In the genomic region with DNA sequence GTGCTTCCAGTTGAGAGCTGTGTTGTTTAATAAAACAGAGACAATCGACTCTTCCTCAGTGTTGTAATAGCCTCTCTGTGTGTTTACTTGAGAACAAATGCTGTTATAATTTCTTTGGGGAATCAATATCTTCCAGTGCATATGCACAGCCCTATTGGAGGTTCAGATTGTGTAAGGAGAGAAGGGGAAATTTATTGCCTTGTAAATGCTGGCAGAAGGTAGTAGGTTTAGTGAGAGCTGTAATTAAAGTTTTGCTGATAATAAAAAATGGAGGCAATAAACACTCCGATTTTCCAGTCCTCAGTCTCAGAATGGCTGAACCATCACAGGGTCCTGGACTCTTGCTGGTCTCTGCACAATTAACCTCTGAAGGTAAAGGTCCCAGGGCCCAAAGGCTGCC, we compare ENCODE assay signal across 18 cellular contexts.
"Had no signal": no experiment of that assay in that cellular context is flagged by ENCODE, and none has a peak within 500 bp of the region (broad histone marks: within the 10 kb centered on the region; RNA-seq: fewer than 3 reads in every experiment).

No MANE protein-coding gene starts in this region.

- H3K9me3 ChIP-seq: lower lobe of right lung had no signal

- H3K27ac ChIP-seq: lower lobe of right lung, neural progenitor cell had no signal

- FAIRE-seq: endometrium, kidney had no signal

- H3K36me3 ChIP-seq: lower lobe of right lung, neural progenitor cell had no signal

- H3K4me2 ChIP-seq: neural progenitor cell, smooth muscle cell had no signal

- H3K4me1 ChIP-seq: lower lobe of right lung had no signal

- DNase-seq: activated CD4-positive, alpha-beta memory T cell treated with anti-CD3 and anti-CD28 coated beads, Interleukin-2, amount 10 ng/mL, durations not matched to agents 7 days and 5 days; activated CD4-positive, alpha-beta T cell treated with anti-CD3 and anti-CD28 coated beads, Interleukin-2, amount 10 ng/mL, durations not matched to agents 24 days and 14 days; activated naive CD4-positive, alpha-beta T cell treated with anti-CD3 and anti-CD28 coated beads, Interleukin-2, amount 10 ng/mL, durations not matched to agents 7 days and 5 days; activated naive CD8-positive, alpha-beta T cell treated with anti-CD3 and anti-CD28 coated beads, Interleukin-2, amount 50 U/mL, for 24 hours; activated T-cell treated with anti-CD3 and anti-CD28 coated beads, Interleukin-2, amount 50 U/mL, for 72 hours; effector CD4-positive, alpha-beta T cell; foreskin fibroblast; kidney; lower lobe of right lung; naive thymus-derived CD4-positive, alpha-beta T cell; stimulated activated CD4-positive, alpha-beta T cell treated with anti-CD3 and anti-CD28 coated beads, Interleukin-15, amount 100 ng/mL, for 24 hours; stimulated activated naive B cell treated with anti-CD40 and anti-IgM and Interleukin-4, amounts not matched to agents 10 μg/mL and 1 μg/mL and 100 μg/mL, for 72 hours; trophoblast cell had no signal

- ATAC-seq: activated CD4-positive, CD25-positive, alpha-beta regulatory T cell treated with anti-CD3 and anti-CD28 coated beads, Interleukin-2, amount 50 U/mL, for 24 hours; activated naive CD8-positive, alpha-beta T cell treated with anti-CD3 and anti-CD28 coated beads, Interleukin-2, amount 50 U/mL, for 24 hours; activated T-cell treated with anti-CD3 and anti-CD28 coated beads, Interleukin-2, amount 50 U/mL, for 72 hours; lower lobe of right lung; naive thymus-derived CD4-positive, alpha-beta T cell; sciatic nerve; stimulated activated naive B cell treated with anti-CD40 and anti-IgM and Interleukin-4, amounts not matched to agents 10 μg/mL and 1 μg/mL and 100 μg/mL, for 72 hours had no signal

- H3K9ac ChIP-seq: neural progenitor cell had no signal

- H2AFZ ChIP-seq: neural progenitor cell had no signal

- H3K4me3 ChIP-seq: lower lobe of right lung, neural progenitor cell, smooth muscle cell had no signal
